1 cellular context compared by ENCODE assay signal in genomic region chr1:173392895-173393654, GRCh38.
TF ChIP-seq lines count a peak whose summit lies in the region.

No MANE protein-coding gene starts in this region.

TF ChIP-seq in K562, 482 proteins besides CTCF, POLR2A, EP300 and RAD21 (continued from another document and continues in another):
- no peak for TF ChIP-seq ZNF445 (CRISPR knock-in tag; IDR thresholded peaks at IDR 0.05; ENCODE audit: low read depth)
- no peak for TF ChIP-seq ZNF431 (CRISPR knock-in tag; IDR thresholded peaks at IDR 0.05)
- peak; percentile 44; the same call in 1 of the 2 replicates for TF ChIP-seq SOX6 (IDR thresholded peaks at IDR 0.05)
- TF ChIP-seq ESRRA (IDR thresholded peaks at IDR 0.05; ENCODE audit: borderline replicate concordance, low read depth), result no peak
- no peak for TF ChIP-seq KHSRP (IDR thresholded peaks at IDR 0.05)
- TF ChIP-seq EHMT2 (IDR thresholded peaks at IDR 0.05), result peak; percentile 63; the same call in 1 of the 2 replicates
- TF ChIP-seq MAX (CRISPR knock-in tag; IDR thresholded peaks at IDR 0.05), result no peak
- TF ChIP-seq, protein P1, sequence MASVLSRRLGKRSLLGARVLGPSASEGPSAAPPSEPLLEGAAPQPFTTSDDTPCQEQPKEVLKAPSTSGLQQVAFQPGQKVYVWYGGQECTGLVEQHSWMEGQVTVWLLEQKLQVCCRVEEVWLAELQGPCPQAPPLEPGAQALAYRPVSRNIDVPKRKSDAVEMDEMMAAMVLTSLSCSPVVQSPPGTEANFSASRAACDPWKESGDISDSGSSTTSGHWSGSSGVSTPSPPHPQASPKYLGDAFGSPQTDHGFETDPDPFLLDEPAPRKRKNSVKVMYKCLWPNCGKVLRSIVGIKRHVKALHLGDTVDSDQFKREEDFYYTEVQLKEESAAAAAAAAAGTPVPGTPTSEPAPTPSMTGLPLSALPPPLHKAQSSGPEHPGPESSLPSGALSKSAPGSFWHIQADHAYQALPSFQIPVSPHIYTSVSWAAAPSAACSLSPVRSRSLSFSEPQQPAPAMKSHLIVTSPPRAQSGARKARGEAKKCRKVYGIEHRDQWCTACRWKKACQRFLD (CRISPR knock-in tag; IDR thresholded peaks at IDR 0.05), result no peak
- TF ChIP-seq PTTG1 (tag; IDR thresholded peaks at IDR 0.05; ENCODE audit: low read depth), result no peak
- TF ChIP-seq CHD2 (IDR thresholded peaks at IDR 0.05; ENCODE audit: low read depth, low read length), result no peak
- peak; percentile 78 for TF ChIP-seq JUN (IDR thresholded peaks at IDR 0.05; ENCODE audit: borderline replicate concordance, low read depth, low read length)
- TF ChIP-seq JUN (CRISPR knock-in tag; IDR thresholded peaks at IDR 0.05; ENCODE audit: borderline replicate concordance), result no peak
- TF ChIP-seq STAT5A (IDR thresholded peaks at IDR 0.05; ENCODE audit: borderline replicate concordance, low read length), result no peak
- TF ChIP-seq PCBP1 (IDR thresholded peaks at IDR 0.05; ENCODE audit: low read depth, low read length, poor library complexity, severe bottlenecking), result no peak
- TF ChIP-seq CBFA2T3 (IDR thresholded peaks at IDR 0.05), result peak; percentile 73
- no peak for TF ChIP-seq SMAD2 (IDR thresholded peaks at IDR 0.05; ENCODE audit: low read depth, low read length)
- TF ChIP-seq ARID1B (IDR thresholded peaks at IDR 0.05), result peak; percentile 86
- no peak for TF ChIP-seq NR4A1 (CRISPR knock-in tag; IDR thresholded peaks at IDR 0.05)
- TF ChIP-seq NR4A1 (tag; IDR thresholded peaks at IDR 0.05), result no peak
- no peak for TF ChIP-seq NCOA1 (IDR thresholded peaks at IDR 0.05; ENCODE audit: low read depth)
- TF ChIP-seq CHCHD3 (CRISPR knock-in tag; IDR thresholded peaks at IDR 0.05), result no peak
- TF ChIP-seq GABPA (tag; conservative IDR thresholded peaks at IDR 0.05; ENCODE audit: low read depth), result no peak
- TF ChIP-seq, protein P2, sequence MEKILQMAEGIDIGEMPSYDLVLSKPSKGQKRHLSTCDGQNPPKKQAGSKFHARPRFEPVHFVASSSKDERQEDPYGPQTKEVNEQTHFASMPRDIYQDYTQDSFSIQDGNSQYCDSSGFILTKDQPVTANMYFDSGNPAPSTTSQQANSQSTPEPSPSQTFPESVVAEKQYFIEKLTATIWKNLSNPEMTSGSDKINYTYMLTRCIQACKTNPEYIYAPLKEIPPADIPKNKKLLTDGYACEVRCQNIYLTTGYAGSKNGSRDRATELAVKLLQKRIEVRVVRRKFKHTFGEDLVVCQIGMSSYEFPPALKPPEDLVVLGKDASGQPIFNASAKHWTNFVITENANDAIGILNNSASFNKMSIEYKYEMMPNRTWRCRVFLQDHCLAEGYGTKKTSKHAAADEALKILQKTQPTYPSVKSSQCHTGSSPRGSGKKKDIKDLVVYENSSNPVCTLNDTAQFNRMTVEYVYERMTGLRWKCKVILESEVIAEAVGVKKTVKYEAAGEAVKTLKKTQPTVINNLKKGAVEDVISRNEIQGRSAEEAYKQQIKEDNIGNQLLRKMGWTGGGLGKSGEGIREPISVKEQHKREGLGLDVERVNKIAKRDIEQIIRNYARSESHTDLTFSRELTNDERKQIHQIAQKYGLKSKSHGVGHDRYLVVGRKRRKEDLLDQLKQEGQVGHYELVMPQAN (IDR thresholded peaks at IDR 0.05; ENCODE audit: borderline replicate concordance), result no peak
- TF ChIP-seq NR2C2 (CRISPR knock-in tag; IDR thresholded peaks at IDR 0.05), result no peak
- peak; percentile 36; the same call in 1 of the 2 replicates for TF ChIP-seq NR2C2 (tag; IDR thresholded peaks at IDR 0.05)
- no peak for TF ChIP-seq TCFL5 (CRISPR knock-in tag; conservative IDR thresholded peaks at IDR 0.05)
- no peak for TF ChIP-seq IFI16 (CRISPR knock-in tag; IDR thresholded peaks at IDR 0.05)
- TF ChIP-seq CTCFL (IDR thresholded peaks at IDR 0.05; ENCODE audit: borderline replicate concordance, insufficient read depth, low read depth, low read length, poor library complexity, severe bottlenecking), result no peak
- TF ChIP-seq ZNF263 (CRISPR knock-in tag; IDR thresholded peaks at IDR 0.05; ENCODE audit: borderline replicate concordance), result peak; percentile 14; the same call in 1 of the 2 replicates
- TF ChIP-seq, protein P3, sequence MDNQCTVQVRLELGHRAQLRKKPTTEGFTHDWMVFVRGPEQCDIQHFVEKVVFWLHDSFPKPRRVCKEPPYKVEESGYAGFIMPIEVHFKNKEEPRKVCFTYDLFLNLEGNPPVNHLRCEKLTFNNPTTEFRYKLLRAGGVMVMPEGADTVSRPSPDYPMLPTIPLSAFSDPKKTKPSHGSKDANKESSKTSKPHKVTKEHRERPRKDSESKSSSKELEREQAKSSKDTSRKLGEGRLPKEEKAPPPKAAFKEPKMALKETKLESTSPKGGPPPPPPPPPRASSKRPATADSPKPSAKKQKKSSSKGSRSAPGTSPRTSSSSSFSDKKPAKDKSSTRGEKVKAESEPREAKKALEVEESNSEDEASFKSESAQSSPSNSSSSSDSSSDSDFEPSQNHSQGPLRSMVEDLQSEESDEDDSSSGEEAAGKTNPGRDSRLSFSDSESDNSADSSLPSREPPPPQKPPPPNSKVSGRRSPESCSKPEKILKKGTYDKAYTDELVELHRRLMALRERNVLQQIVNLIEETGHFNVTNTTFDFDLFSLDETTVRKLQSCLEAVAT (IDR thresholded peaks at IDR 0.05), result 0 out of 4 replicates have a peak, but pooled peaks of 1 of the 2 experiments have one; percentile 34
- TF ChIP-seq REST (CRISPR knock-in tag; IDR thresholded peaks at IDR 0.05; ENCODE audit: low read depth), result no peak
- TF ChIP-seq SMAD4 (CRISPR knock-in tag; conservative IDR thresholded peaks at IDR 0.05), result no peak
- no peak for TF ChIP-seq TAF1 (IDR thresholded peaks at IDR 0.05; ENCODE audit: control insufficient read depth, extremely low read depth, insufficient read depth, low read length, severe bottlenecking)
- 0 out of 2 replicates have a peak, but pooled peaks have one; percentile 19 for TF ChIP-seq MTA1 (IDR thresholded peaks at IDR 0.05; ENCODE audit: borderline replicate concordance)
- peak; percentile 92 for TF ChIP-seq ETV5 (CRISPR knock-in tag; IDR thresholded peaks at IDR 0.05; ENCODE audit: low read depth)
- 0 out of 2 replicates have a peak, but pooled peaks have one; percentile 18 for TF ChIP-seq MEF2D (tag; conservative IDR thresholded peaks at IDR 0.05; ENCODE audit: low read depth)
- TF ChIP-seq, protein P4, sequence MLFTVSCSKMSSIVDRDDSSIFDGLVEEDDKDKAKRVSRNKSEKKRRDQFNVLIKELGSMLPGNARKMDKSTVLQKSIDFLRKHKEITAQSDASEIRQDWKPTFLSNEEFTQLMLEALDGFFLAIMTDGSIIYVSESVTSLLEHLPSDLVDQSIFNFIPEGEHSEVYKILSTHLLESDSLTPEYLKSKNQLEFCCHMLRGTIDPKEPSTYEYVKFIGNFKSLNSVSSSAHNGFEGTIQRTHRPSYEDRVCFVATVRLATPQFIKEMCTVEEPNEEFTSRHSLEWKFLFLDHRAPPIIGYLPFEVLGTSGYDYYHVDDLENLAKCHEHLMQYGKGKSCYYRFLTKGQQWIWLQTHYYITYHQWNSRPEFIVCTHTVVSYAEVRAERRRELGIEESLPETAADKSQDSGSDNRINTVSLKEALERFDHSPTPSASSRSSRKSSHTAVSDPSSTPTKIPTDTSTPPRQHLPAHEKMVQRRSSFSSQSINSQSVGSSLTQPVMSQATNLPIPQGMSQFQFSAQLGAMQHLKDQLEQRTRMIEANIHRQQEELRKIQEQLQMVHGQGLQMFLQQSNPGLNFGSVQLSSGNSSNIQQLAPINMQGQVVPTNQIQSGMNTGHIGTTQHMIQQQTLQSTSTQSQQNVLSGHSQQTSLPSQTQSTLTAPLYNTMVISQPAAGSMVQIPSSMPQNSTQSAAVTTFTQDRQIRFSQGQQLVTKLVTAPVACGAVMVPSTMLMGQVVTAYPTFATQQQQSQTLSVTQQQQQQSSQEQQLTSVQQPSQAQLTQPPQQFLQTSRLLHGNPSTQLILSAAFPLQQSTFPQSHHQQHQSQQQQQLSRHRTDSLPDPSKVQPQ (CRISPR knock-in tag; IDR thresholded peaks at IDR 0.05; ENCODE audit: borderline replicate concordance), result no peak
- peak; percentile 22; the same call in 1 of the 2 replicates for TF ChIP-seq C11orf30 (IDR thresholded peaks at IDR 0.05; ENCODE audit: low read depth)
- TF ChIP-seq GABPB1 (CRISPR knock-in tag; IDR thresholded peaks at IDR 0.05), result no peak
- no peak for TF ChIP-seq BRF1 (IDR thresholded peaks at IDR 0.05; ENCODE audit: borderline replicate concordance, extremely low read depth, insufficient read length)
- TF ChIP-seq SMARCA5 (IDR thresholded peaks at IDR 0.05), result no peak; the same call in 1 of the 2 replicates
- no peak for TF ChIP-seq ZNF780A (CRISPR knock-in tag; IDR thresholded peaks at IDR 0.05)
- no peak for TF ChIP-seq ZFPM2 (CRISPR knock-in tag; IDR thresholded peaks at IDR 0.05)
- no peak for TF ChIP-seq THRA (IDR thresholded peaks at IDR 0.05)
- no peak for TF ChIP-seq NR1H2 (CRISPR knock-in tag; IDR thresholded peaks at IDR 0.05)
- TF ChIP-seq ZNF217 (CRISPR knock-in tag; IDR thresholded peaks at IDR 0.05), result no peak
- TF ChIP-seq ZSCAN32 (CRISPR knock-in tag; IDR thresholded peaks at IDR 0.05), result no peak
- TF ChIP-seq SMARCA4 (IDR thresholded peaks at IDR 0.05), result peak; percentile 92
- TF ChIP-seq ZNF354B (CRISPR knock-in tag; IDR thresholded peaks at IDR 0.05), result no peak
- TF ChIP-seq, protein P5, sequence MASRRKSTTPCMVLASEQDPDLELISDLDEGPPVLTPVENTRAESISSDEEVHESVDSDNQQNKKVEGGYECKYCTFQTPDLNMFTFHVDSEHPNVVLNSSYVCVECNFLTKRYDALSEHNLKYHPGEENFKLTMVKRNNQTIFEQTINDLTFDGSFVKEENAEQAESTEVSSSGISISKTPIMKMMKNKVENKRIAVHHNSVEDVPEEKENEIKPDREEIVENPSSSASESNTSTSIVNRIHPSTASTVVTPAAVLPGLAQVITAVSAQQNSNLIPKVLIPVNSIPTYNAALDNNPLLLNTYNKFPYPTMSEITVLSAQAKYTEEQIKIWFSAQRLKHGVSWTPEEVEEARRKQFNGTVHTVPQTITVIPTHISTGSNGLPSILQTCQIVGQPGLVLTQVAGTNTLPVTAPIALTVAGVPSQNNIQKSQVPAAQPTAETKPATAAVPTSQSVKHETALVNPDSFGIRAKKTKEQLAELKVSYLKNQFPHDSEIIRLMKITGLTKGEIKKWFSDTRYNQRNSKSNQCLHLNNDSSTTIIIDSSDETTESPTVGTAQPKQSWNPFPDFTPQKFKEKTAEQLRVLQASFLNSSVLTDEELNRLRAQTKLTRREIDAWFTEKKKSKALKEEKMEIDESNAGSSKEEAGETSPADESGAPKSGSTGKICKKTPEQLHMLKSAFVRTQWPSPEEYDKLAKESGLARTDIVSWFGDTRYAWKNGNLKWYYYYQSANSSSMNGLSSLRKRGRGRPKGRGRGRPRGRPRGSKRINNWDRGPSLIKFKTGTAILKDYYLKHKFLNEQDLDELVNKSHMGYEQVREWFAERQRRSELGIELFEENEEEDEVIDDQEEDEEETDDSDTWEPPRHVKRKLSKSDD (conservative IDR thresholded peaks at IDR 0.05; ENCODE audit: low read length), result no peak
- TF ChIP-seq MBD2 (IDR thresholded peaks at IDR 0.05; ENCODE audit: borderline replicate concordance, low read depth), result no peak
- TF ChIP-seq MTA3 (IDR thresholded peaks at IDR 0.05; ENCODE audit: borderline replicate concordance), result peak; percentile 77
- TF ChIP-seq ZNF324 (CRISPR knock-in tag; IDR thresholded peaks at IDR 0.05), result no peak
- peak; percentile 57; the same call in 1 of the 2 replicates for TF ChIP-seq HLTF (IDR thresholded peaks at IDR 0.05)
- 0 out of 2 replicates have a peak, but pooled peaks have one; percentile 42 for TF ChIP-seq GATA2 (CRISPR knock-in tag; IDR thresholded peaks at IDR 0.05)
